1 cellular context compared by ENCODE assay signal in the genomic region with DNA sequence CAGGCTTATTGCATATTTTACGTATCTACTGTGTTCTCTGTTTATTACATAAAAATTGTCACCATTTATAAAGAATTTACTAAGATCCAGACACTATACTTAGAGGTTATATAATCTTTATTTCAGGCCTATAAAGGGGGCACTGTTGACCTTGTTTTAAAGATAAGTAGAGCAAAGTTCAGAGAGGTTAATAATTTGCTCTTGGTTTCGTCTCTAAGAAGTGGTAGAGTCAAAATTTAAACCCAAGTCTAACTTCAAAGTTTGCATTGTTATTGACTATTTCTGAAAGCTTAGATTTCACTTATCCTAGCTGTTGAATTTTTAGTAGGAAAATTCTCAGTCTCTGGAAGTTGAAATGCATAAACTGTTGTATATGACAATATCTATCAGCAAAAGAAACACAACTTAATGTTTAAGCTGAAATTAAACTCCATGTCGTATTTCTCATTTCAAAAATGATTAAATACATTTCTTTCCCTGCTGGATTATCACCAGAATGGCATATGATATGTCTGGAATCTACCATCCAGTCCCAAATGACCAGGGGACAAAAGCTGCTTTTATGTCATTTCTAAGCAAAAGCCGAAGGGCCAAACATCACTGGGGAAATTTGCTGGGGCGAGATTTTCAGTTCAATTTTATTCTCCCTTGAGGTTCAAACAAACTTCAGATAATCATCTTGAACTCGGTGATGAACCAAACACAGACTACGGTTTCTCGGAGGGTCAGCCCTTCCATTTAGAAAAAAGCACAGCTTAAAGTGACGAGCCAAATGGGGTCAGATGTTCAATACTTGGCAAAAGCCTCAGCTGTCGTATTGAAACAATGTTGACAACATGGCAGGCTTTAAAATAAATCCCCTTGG.
TF ChIP-seq lines count a peak whose summit lies in the region.

No MANE protein-coding gene starts in this region.

TF ChIP-seq in GM23338, 12 proteins besides CTCF, POLR2A, EP300 and RAD21 (continued from another document):
- TF ChIP-seq, protein P1, sequence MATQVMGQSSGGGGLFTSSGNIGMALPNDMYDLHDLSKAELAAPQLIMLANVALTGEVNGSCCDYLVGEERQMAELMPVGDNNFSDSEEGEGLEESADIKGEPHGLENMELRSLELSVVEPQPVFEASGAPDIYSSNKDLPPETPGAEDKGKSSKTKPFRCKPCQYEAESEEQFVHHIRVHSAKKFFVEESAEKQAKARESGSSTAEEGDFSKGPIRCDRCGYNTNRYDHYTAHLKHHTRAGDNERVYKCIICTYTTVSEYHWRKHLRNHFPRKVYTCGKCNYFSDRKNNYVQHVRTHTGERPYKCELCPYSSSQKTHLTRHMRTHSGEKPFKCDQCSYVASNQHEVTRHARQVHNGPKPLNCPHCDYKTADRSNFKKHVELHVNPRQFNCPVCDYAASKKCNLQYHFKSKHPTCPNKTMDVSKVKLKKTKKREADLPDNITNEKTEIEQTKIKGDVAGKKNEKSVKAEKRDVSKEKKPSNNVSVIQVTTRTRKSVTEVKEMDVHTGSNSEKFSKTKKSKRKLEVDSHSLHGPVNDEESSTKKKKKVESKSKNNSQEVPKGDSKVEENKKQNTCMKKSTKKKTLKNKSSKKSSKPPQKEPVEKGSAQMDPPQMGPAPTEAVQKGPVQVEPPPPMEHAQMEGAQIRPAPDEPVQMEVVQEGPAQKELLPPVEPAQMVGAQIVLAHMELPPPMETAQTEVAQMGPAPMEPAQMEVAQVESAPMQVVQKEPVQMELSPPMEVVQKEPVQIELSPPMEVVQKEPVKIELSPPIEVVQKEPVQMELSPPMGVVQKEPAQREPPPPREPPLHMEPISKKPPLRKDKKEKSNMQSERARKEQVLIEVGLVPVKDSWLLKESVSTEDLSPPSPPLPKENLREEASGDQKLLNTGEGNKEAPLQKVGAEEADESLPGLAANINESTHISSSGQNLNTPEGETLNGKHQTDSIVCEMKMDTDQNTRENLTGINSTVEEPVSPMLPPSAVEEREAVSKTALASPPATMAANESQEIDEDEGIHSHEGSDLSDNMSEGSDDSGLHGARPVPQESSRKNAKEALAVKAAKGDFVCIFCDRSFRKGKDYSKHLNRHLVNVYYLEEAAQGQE (IDR thresholded peaks at IDR 0.05; ENCODE audit: unreplicated experiment): no peak
- TF ChIP-seq POLR2AphosphoS5 (IDR thresholded peaks at IDR 0.05; ENCODE audit: low read depth): no peak
- no peak for TF ChIP-seq NANOG (IDR thresholded peaks at IDR 0.05; ENCODE audit: borderline replicate concordance)
